In the genomic region with DNA sequence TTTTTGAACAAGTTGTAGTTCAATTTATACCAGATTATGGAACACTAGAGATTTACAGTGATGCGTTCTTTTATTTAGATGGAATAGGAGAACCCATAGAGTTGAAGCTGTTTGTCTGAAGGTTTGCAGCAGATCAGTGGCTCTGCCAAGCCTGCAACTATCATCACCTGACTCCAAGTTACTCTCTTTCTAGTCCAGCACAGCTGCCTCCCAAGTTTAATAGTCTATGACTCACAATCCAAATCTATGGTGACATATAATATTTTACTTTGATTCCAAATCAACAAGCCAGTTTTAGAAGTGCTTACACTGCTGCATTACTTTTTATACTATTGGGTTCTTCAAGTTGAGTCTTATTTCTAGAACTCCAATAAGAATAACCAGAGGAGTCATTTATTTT, we compare ENCODE assay signal across 14 cellular contexts.
DNase-seq lines count a peak whose midpoint lies in the region; ATAC-seq and TF ChIP-seq lines count a peak whose summit lies in the region.
"Had no signal": no experiment of that assay in that cellular context is flagged by ENCODE, and none has a peak within 500 bp of the region (broad histone marks: within the 10 kb centered on the region; RNA-seq: fewer than 3 reads in every experiment).

No MANE protein-coding gene starts in this region.

- H3K4me1 ChIP-seq in heart right ventricle (peaks cover 0 to 48% (median 19%) of the 10 kb centered on the region in 9 donors), right atrium auricular region (peaks cover 0 to 30% of the 10 kb centered on the region in 2 donors)
- H3K4me1 ChIP-seq: SJCRH30 had no signal

- ATAC-seq in heart right ventricle: peak in 7 of 8 donors; percentile 16 to 72 (median 67)
- ATAC-seq: foreskin keratinocyte had no signal

- intact Hi-C loops in heart right ventricle (cut with DNase I): no loop called here

- WGBS in heart right ventricle, 2 donors: 74 to 79% methylated on average over 1 of the region's 1 CpG

- H3K9me3 ChIP-seq in heart right ventricle (peaks cover 0 to 7% (median 0%) of the 10 kb centered on the region in 11 donors), right atrium auricular region (no peaks in the 10 kb centered on the region)
- H3K9me3 ChIP-seq: lower lobe of right lung, SJCRH30 had no signal

- H3K27me3 ChIP-seq in heart right ventricle: no peaks in the 10 kb centered on the region
- H3K27me3 ChIP-seq in right atrium auricular region: no peaks in the 10 kb centered on the region
- H3K27me3 ChIP-seq: foreskin keratinocyte, SJCRH30 had no signal

- H3K36me3 ChIP-seq in heart right ventricle: no peaks in the 10 kb centered on the region
- H3K36me3 ChIP-seq in right atrium auricular region: no peaks in the 10 kb centered on the region
- H3K36me3 ChIP-seq: lower lobe of right lung, SJCRH30 had no signal

- H3K27ac ChIP-seq in heart right ventricle (peak overlapping the region in 4 of 10 donors; percentile 4 to 32 (median 16)), right atrium auricular region (no peak overlapping the region)
- H3K27ac ChIP-seq: foreskin keratinocyte, lower lobe of right lung, SJCRH30 had no signal

- DNase-seq in heart right ventricle (no peak), right atrium auricular region (ENCODE audit: low spot score) (no peak), amniotic epithelial cell (ENCODE audit: low read depth) (peak; percentile 28), iris pigment epithelial cell (ENCODE audit: low read depth) (peak; percentile 67), stromal cell of bone marrow (ENCODE audit: low read depth) (peak; percentile 59), iPS-NIHi11 (ENCODE audit: low spot score) (no peak), C1 segment of cervical spinal cord (lab: John Stamatoyannopoulos, UW) (no peak)
- no peak for DNase-seq in stimulated activated CD4-positive, alpha-beta T cell treated with anti-CD3 and anti-CD28 coated beads, Interleukin-4, amount 100 ng/mL, for 1 hour
- DNase-seq: Calu3, foreskin keratinocyte, lower lobe of right lung, NCI-H2029, NCI-H524, SJCRH30 had no signal

- H3K4me3 ChIP-seq in heart right ventricle (no peak overlapping the region), right atrium auricular region (no peak overlapping the region)
- H3K4me3 ChIP-seq: lower lobe of right lung, SJCRH30 had no signal

- TF ChIP-seq CTCF in heart right ventricle (IDR thresholded peaks at IDR 0.05) (no peak), right atrium auricular region (IDR thresholded peaks at IDR 0.05) (no peak)

Comparison
In these comparisons a context has a peak if more than half of its experiments do, and no peak if none do; other contexts are left out.
1. DNase-seq: peak in amniotic epithelial cell (single experiment), iris pigment epithelial cell (single experiment) and stromal cell of bone marrow (single experiment); none in heart right ventricle (0 of 2), right atrium auricular region (single experiment), iPS-NIHi11 (single experiment), C1 segment of cervical spinal cord (0 of 14) and stimulated activated CD4-positive, alpha-beta T cell treated with anti-CD3 and anti-CD28 coated beads, Interleukin-4, amount 100 ng/mL, for 1 hour (single experiment).